In the genomic region with DNA sequence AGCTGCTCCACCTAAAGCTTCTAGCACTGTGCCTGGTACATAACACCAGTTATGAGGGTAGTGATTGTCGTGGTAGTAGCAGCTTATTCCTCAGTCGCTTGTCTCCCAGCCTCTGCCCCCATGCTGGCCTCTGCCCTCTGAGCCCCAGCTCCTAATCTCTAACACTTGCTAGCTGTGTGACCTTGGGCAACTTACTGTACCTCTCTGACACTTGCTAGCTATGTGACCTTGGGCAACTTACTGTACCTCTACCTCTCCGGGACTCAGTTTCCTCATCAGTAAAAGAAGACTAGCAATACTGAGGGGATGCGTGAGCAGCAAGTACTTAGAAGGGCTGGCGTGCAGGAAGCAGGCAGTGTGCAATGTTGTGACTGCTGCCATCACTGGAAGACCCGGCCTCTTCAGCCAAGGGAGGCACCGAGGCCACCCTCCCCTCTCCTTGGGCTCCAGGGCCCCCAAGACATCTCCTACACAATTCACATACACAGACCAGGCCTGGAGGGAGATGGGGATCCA, we compare ENCODE assay signal across 21 cellular contexts. TPM values are rescaled to one million over a fixed set of nuclear protein-coding genes. Genes with fewer than 3 reads are reported as not detected.
A peak's percentile ranks its signal among the peaks of the same experiment; 100 is the strongest.
DNase-seq lines count a peak whose midpoint lies in the region; ATAC-seq and TF ChIP-seq lines count a peak whose summit lies in the region.
"Had no signal": no experiment of that assay in that cellular context is flagged by ENCODE, and none has a peak within 500 bp of the region (broad histone marks: within the 10 kb centered on the region; RNA-seq: fewer than 3 reads in every experiment).

No MANE protein-coding gene starts in this region.

- H3K4me3 ChIP-seq in BLaER1 (no peak overlapping the region), WERI-Rb-1 (ENCODE audit: low read depth, low read length) (no peak overlapping the region), upper lobe of right lung (no peak overlapping the region)
- H3K4me3 ChIP-seq: A549, GM12878, MG63, SJSA1 had no signal

- no peak for DNase-seq in WERI-Rb-1
- peak; percentile 53 for DNase-seq in mesenteric fat pad (ENCODE audit: low spot score)
- peak; percentile 44 for DNase-seq in upper lobe of right lung
- no peak for DNase-seq in anterior cingulate cortex (lab: John Stamatoyannopoulos, UW)
- DNase-seq in nucleus accumbens (lab: John Stamatoyannopoulos, UW), result no peak
- DNase-seq in glomerular visceral epithelial cell (ENCODE audit: extremely low spot score), result no peak
- DNase-seq: CD8-positive, alpha-beta T cell; KG1; MG63; NCI-H1105 treated with DMSO at 0.1 percent for 48 hours; NCI-H146; NCI-H2029; NCI-H446; NCI-H524 treated with DMSO at 0.1 percent for 48 hours; NCI-H774 had no signal

- no peaks in the 10 kb centered on the region for H3K9me3 ChIP-seq in BLaER1
- H3K9me3 ChIP-seq in WERI-Rb-1 (ENCODE audit: severe bottlenecking), result no peaks in the 10 kb centered on the region
- H3K9me3 ChIP-seq in upper lobe of right lung, result no peaks in the 10 kb centered on the region
- H3K9me3 ChIP-seq: A549, Caco-2, MG63, SJSA1 had no signal

- H3K27ac ChIP-seq in BLaER1 (peak overlapping the region; percentile 38; the same call in 1 of the 2 replicates), WERI-Rb-1 (peak overlapping the region; percentile 4; the same call in 1 of the 2 replicates), upper lobe of right lung (no peak overlapping the region)
- H3K27ac ChIP-seq: A549, C4-2B, SJSA1 had no signal

- H3K4me1 ChIP-seq in BLaER1 (peaks cover 26% of the 10 kb centered on the region), upper lobe of right lung (peaks cover 1% of the 10 kb centered on the region)
- H3K4me1 ChIP-seq: A549, SJSA1 had no signal

- H3K4me2 ChIP-seq in BLaER1, result no peak overlapping the region
- H3K4me2 ChIP-seq: A549 had no signal

- peaks cover 82% of the 10 kb centered on the region for H4K20me1 ChIP-seq in BLaER1

- H3K9ac ChIP-seq in BLaER1, result no peak overlapping the region

- H3K36me3 ChIP-seq in BLaER1 (peaks cover 94% of the 10 kb centered on the region), WERI-Rb-1 (peaks cover 60% of the 10 kb centered on the region), upper lobe of right lung (no peaks in the 10 kb centered on the region)
- H3K36me3 ChIP-seq: MG63, SJSA1 had no signal

- no peaks in the 10 kb centered on the region for H3K27me3 ChIP-seq in BLaER1
- no peaks in the 10 kb centered on the region for H3K27me3 ChIP-seq in WERI-Rb-1 (ENCODE audit: insufficient read depth, low read depth, severe bottlenecking)
- no peaks in the 10 kb centered on the region for H3K27me3 ChIP-seq in upper lobe of right lung
- H3K27me3 ChIP-seq: MG63, SJSA1 had no signal

- TF ChIP-seq CTCF in WERI-Rb-1 (IDR thresholded peaks at IDR 0.05; ENCODE audit: low read depth, low read length) (no peak), upper lobe of right lung (IDR thresholded peaks at IDR 0.05) (no peak)

- ATAC-seq in upper lobe of right lung, result no peak
- ATAC-seq: A549; CD8-positive, alpha-beta T cell; GM12878 had no signal

- intact Hi-C loops in upper lobe of right lung (cut with DNase I), result no loop called here

RNA-seq across cellular contexts. Expression of a gene that starts 9.9 kb away (rescaled TPM):
- total RNA-seq in mesenteric fat pad (21.7 TPM), upper lobe of right lung (11.0 TPM)
- total RNA-seq: Caco-2; CD8-positive, alpha-beta T cell; GM12878; SJSA1 had no signal

Comparison
In these comparisons a context has a peak if more than half of its experiments do, and no peak if none do; other contexts are left out.
1. DNase-seq: peak in mesenteric fat pad (single experiment) and upper lobe of right lung (single experiment); none in WERI-Rb-1 (single experiment), anterior cingulate cortex (0 of 58), nucleus accumbens (0 of 56) and glomerular visceral epithelial cell (single experiment).